Comparison of ENCODE assay signal across 13 cellular contexts in the genomic region with DNA sequence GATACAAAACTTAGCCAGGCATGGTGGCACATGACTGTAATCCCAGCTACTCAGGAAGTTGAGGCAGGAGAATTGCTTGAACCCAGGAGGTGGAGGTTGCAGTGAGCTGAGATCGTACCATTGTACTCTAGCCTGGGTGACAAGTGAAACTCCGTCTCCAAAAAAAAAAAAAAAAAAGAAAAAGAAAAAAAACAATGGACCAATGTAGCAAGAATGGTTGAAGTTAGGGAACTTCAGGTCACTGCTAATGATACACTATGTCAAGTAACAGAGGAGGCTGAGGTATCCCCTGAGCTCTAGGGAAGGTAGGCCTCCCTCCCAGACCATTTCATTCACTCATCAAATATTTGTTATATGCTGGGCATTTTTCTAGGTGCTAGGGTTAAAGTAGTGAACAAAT. TPM values are rescaled to one million over a fixed set of nuclear protein-coding genes. Genes with fewer than 3 reads are reported as not detected.
"Had no signal": no experiment of that assay in that cellular context is flagged by ENCODE, and none has a peak within 500 bp of the region (broad histone marks: within the 10 kb centered on the region; RNA-seq: fewer than 3 reads in every experiment).

No MANE protein-coding gene starts in this region.

RNA-seq across cellular contexts. Expression of a gene that starts 7.7 kb away (rescaled TPM):
- total RNA-seq: stomach, subcutaneous adipose tissue, suprapubic skin, temporal lobe, thoracic aorta, tibial nerve, transverse colon, upper lobe of right lung, urinary bladder, uterus, vagina had no signal

RNA-seq across cellular contexts. Expression of a gene that starts 23.0 kb away (rescaled TPM):
- total RNA-seq: stomach, subcutaneous adipose tissue, temporal lobe, thoracic aorta, thyroid gland, tibial nerve, transverse colon, upper lobe of right lung, urinary bladder, vagina had no signal

RNA-seq across cellular contexts. Expression of a gene that starts 46.9 kb away (rescaled TPM):
- total RNA-seq: stomach, subcutaneous adipose tissue, suprapubic skin, thoracic aorta, thyroid gland, tibial nerve, transverse colon, upper lobe of right lung, ureter, urinary bladder, uterus, vagina had no signal
- polyA plus RNA-seq: stomach, urinary bladder had no signal
